Comparison of ENCODE assay signal across 21 cellular contexts in genomic region chr7:148717266-148717793, GRCh38. TPM values are rescaled to one million over a fixed set of nuclear protein-coding genes. Genes with fewer than 3 reads are reported as not detected.
DNase-seq lines count a peak whose midpoint lies in the region; ATAC-seq and TF ChIP-seq lines count a peak whose summit lies in the region.
"Had no signal": no experiment of that assay in that cellular context is flagged by ENCODE, and none has a peak within 500 bp of the region (broad histone marks: within the 10 kb centered on the region; RNA-seq: fewer than 3 reads in every experiment).

No MANE protein-coding gene starts in this region.

- CTCF ChIA-PET in PC-3 (lab: Charles Lee), result no interaction called here

- peak overlapping the region; percentile 79 for H3K27ac Mint-ChIP-seq in activated naive CD4-positive, alpha-beta T cell treated with anti-CD3 and anti-CD28 coated beads, Interleukin-2, amount 50 U/mL, for 24 hours
- no peak overlapping the region for H3K27ac Mint-ChIP-seq in activated naive CD4-positive, alpha-beta T cell treated with anti-CD3 and anti-CD28 coated beads, Interleukin-2, amount 50 U/mL, for 72 hours
- H3K27ac Mint-ChIP-seq: GM23338 had no signal

- H3F3A ChIP-seq in PC-3 (ENCODE audit: low read length, unreplicated experiment) (no peaks in the 10 kb centered on the region), smooth muscle cell (ENCODE audit: low read depth) (peaks cover 5% of the 10 kb centered on the region)

- WGBS in smooth muscle cell (ENCODE audit: low lambda C conversion rate), result 80% methylated on average over 12 of the region's 12 CpGs
- WGBS in sigmoid colon, 2 donors, result 97 to 98% methylated on average over 12 of the region's 12 CpGs

- POLR2A ChIA-PET in PC-3 (lab: Charles Lee; ENCODE audit: unreplicated experiment), result no interaction called here

- TF ChIP-seq POLR2A in sigmoid colon (IDR thresholded peaks at IDR 0.05), result no peak

- no peak for DNase-seq in activated naive CD4-positive, alpha-beta T cell treated with anti-CD3 and anti-CD28 coated beads, Interleukin-2, amount 50 U/mL, for 72 hours (ENCODE audit: low spot score in 2 of 2)
- DNase-seq in PC-3, result peak; percentile 61
- peak in 1 of 2 donors; percentile 15 for DNase-seq in foreskin keratinocyte
- DNase-seq in smooth muscle cell (lab: John Stamatoyannopoulos, UW; ENCODE audit: unreplicated experiment), result no peak
- no peak for DNase-seq in brain microvascular endothelial cell
- DNase-seq in DMS 273 treated with DMSO at 0.1 percent for 48 hours (lab: John Stamatoyannopoulos, UW), result no peak
- no peak for DNase-seq in sigmoid colon
- DNase-seq: AML-193, COR-L47, EL, NCI-H1105 treated with DMSO at 0.1 percent for 48 hours, NCI-H1694, NCI-H2227 treated with DMSO at 0.1 percent for 48 hours, NCI-H524 treated with DMSO at 0.1 percent for 48 hours had no signal

- H2AFZ ChIP-seq in PC-3 (ENCODE audit: low read length), result no peak overlapping the region
- H2AFZ ChIP-seq in smooth muscle cell (ENCODE audit: low read depth), result no peak overlapping the region
- H2AFZ ChIP-seq: GM23338 had no signal

- ATAC-seq in activated naive CD4-positive, alpha-beta T cell treated with anti-CD3 and anti-CD28 coated beads, Interleukin-2, amount 50 U/mL, for 72 hours, result no peak
- ATAC-seq in PC-3 (peak; percentile 33), foreskin keratinocyte (peak; percentile 28)
- ATAC-seq: GM12878, GM23338, Right ventricle myocardium inferior had no signal

- no TSS peak for BruUV-seq in PC-3 (replicated peaks; lab: Mats Ljungman, UMichigan)

- H3K9ac ChIP-seq in PC-3 (ENCODE audit: low read length), result no peak overlapping the region
- no peak overlapping the region for H3K9ac ChIP-seq in smooth muscle cell (ENCODE audit: low read depth)

- in situ Hi-C loops in brain microvascular endothelial cell (cut with HindIII; ENCODE audit: low pct_ligation_motif_present, low sequenced_read_pairs), result no loop called here

- H3K27ac ChIP-seq in PC-3 (ENCODE audit: low read length) (no peak overlapping the region), foreskin keratinocyte (no peak overlapping the region), smooth muscle cell (ENCODE audit: low read depth) (peak overlapping the region; percentile 48), brain microvascular endothelial cell (no peak overlapping the region), sigmoid colon (no peak overlapping the region)
- H3K27ac ChIP-seq: 22Rv1, C4-2B had no signal

- 0 out of 2 replicates have a peak, but pooled peaks cover 5% of the 10 kb centered on the region for H3K36me3 ChIP-seq in PC-3 (ENCODE audit: low read depth, low read length)
- H3K36me3 ChIP-seq in smooth muscle cell (ENCODE audit: low read depth), result no peaks in the 10 kb centered on the region
- no peaks in the 10 kb centered on the region for H3K36me3 ChIP-seq in brain microvascular endothelial cell (replicated peaks)
- no peaks in the 10 kb centered on the region for H3K36me3 ChIP-seq in sigmoid colon

- no peak for TF ChIP-seq CTCF in PC-3 (conservative IDR thresholded peaks at IDR 0.05; ENCODE audit: low read depth, low read length)
- TF ChIP-seq CTCF in foreskin keratinocyte (conservative IDR thresholded peaks at IDR 0.05), result no peak
- TF ChIP-seq CTCF in smooth muscle cell (IDR thresholded peaks at IDR 0.05; ENCODE audit: borderline replicate concordance, insufficient read depth, poor library complexity, severe bottlenecking), result no peak
- TF ChIP-seq CTCF in brain microvascular endothelial cell (IDR thresholded peaks at IDR 0.05; ENCODE audit: low read depth, low read length, missing control alignments), result no peak
- no peak for TF ChIP-seq CTCF in sigmoid colon (IDR thresholded peaks at IDR 0.05)

- no peaks in the 10 kb centered on the region for H3K27me3 Mint-ChIP-seq in activated naive CD4-positive, alpha-beta T cell treated with anti-CD3 and anti-CD28 coated beads, Interleukin-2, amount 50 U/mL, for 24 hours
- H3K27me3 Mint-ChIP-seq: IgD-negative memory B cell had no signal

- H3K4me3 Mint-ChIP-seq in activated naive CD4-positive, alpha-beta T cell treated with anti-CD3 and anti-CD28 coated beads, Interleukin-2, amount 50 U/mL, for 24 hours, result no peak overlapping the region
- H3K4me3 Mint-ChIP-seq: GM23338, IgD-negative memory B cell had no signal

- peaks cover 82% of the 10 kb centered on the region for H4K20me1 ChIP-seq in PC-3 (ENCODE audit: low read length)
- peaks cover 100% of the 10 kb centered on the region for H4K20me1 ChIP-seq in smooth muscle cell (ENCODE audit: low read depth)

- TF ChIP-seq EP300 in sigmoid colon (IDR thresholded peaks at IDR 0.05), result no peak

- H3K9me3 Mint-ChIP-seq in activated naive CD4-positive, alpha-beta T cell treated with anti-CD3 and anti-CD28 coated beads, Interleukin-2, amount 50 U/mL, for 24 hours, result no peaks in the 10 kb centered on the region
- peaks cover 0 to 4% of the 10 kb centered on the region in 2 donors for H3K9me3 Mint-ChIP-seq in activated naive CD4-positive, alpha-beta T cell treated with anti-CD3 and anti-CD28 coated beads, Interleukin-2, amount 50 U/mL, for 72 hours
- H3K9me3 Mint-ChIP-seq: GM23338, IgD-negative memory B cell had no signal

- H3K9me2 ChIP-seq in PC-3 (replicated peaks; ENCODE audit: low read length), result no peaks in the 10 kb centered on the region

- peaks cover 15% of the 10 kb centered on the region for H3K36me3 Mint-ChIP-seq in activated naive CD4-positive, alpha-beta T cell treated with anti-CD3 and anti-CD28 coated beads, Interleukin-2, amount 50 U/mL, for 24 hours
- peaks cover 4 to 29% of the 10 kb centered on the region in 2 donors for H3K36me3 Mint-ChIP-seq in activated naive CD4-positive, alpha-beta T cell treated with anti-CD3 and anti-CD28 coated beads, Interleukin-2, amount 50 U/mL, for 72 hours

- H3K9me3 ChIP-seq in PC-3 (ENCODE audit: low read length) (no peaks in the 10 kb centered on the region), smooth muscle cell (replicated peaks; ENCODE audit: low read depth) (no peaks in the 10 kb centered on the region), sigmoid colon (no peaks in the 10 kb centered on the region)

- peaks cover 94% of the 10 kb centered on the region for H3K4me1 Mint-ChIP-seq in activated naive CD4-positive, alpha-beta T cell treated with anti-CD3 and anti-CD28 coated beads, Interleukin-2, amount 50 U/mL, for 24 hours

- H3K4me1 ChIP-seq in PC-3 (ENCODE audit: insufficient read depth, low read length) (peaks cover 26% of the 10 kb centered on the region), foreskin keratinocyte (peaks cover 25% of the 10 kb centered on the region), smooth muscle cell (ENCODE audit: low read depth) (no peaks in the 10 kb centered on the region), sigmoid colon (peaks cover 0 to 94% (median 66%) of the 10 kb centered on the region in 4 donors)

- intact Hi-C loops in PC-3 (cut with micrococcal nuclease), result no loop called here
- intact Hi-C loops in sigmoid colon (cut with DNase I), result no loop called here

- H3K79me2 ChIP-seq in PC-3 (ENCODE audit: low read length) (peaks cover 100% of the 10 kb centered on the region), smooth muscle cell (ENCODE audit: low read depth) (peaks cover 100% of the 10 kb centered on the region)

- H3K27me3 ChIP-seq in PC-3 (ENCODE audit: low read length) (no peaks in the 10 kb centered on the region), foreskin keratinocyte (no peaks in the 10 kb centered on the region), smooth muscle cell (ENCODE audit: low read depth) (no peaks in the 10 kb centered on the region), brain microvascular endothelial cell (replicated peaks) (no peaks in the 10 kb centered on the region), sigmoid colon (no peaks in the 10 kb centered on the region)

- H3K4me2 ChIP-seq in PC-3 (ENCODE audit: low read length), result peak overlapping the region; percentile 26
- no peak overlapping the region for H3K4me2 ChIP-seq in smooth muscle cell
- H3K4me2 ChIP-seq: GM23338 had no signal

- H3K4me3 ChIP-seq in PC-3 (ENCODE audit: low read length) (no peak overlapping the region), smooth muscle cell (no peak overlapping the region), brain microvascular endothelial cell (ENCODE audit: low read depth, low read length) (no peak overlapping the region), sigmoid colon (no peak overlapping the region)
- H3K4me3 ChIP-seq: GM12878, GM23338 had no signal

RNA-seq across cellular contexts. Expression of gene CUL1, which starts 18.6 kb away (rescaled TPM):
- total RNA-seq in activated naive CD4-positive, alpha-beta T cell treated with anti-CD3 and anti-CD28 coated beads, Interleukin-2, amount 50 U/mL, for 72 hours, result 10 to 100 TPM; 52.1 to 80.0 TPM
- total RNA-seq in PC-3 (2014; rRNA removed) (38.0 and 43.6 TPM in 2 replicates), foreskin keratinocyte (58.8 and 63.3 TPM in 2 replicates), smooth muscle cell (44.8 and 58.1 TPM in 2 replicates), sigmoid colon (10 to 100 TPM; 53.9 to 72.8 (median 65.3) TPM)
- polyA plus RNA-seq in foreskin keratinocyte (27.4 and 32.7 TPM in 2 replicates), smooth muscle cell (34.3 and 38.2 TPM in 2 replicates), sigmoid colon (10 to 100 TPM; 24.0 to 28.7 (median 27.7) TPM)

Comparison
In these comparisons a context has a peak if more than half of its experiments do, and no peak if none do; other contexts are left out.
1. ATAC-seq: peak in PC-3 (single experiment) and foreskin keratinocyte (single experiment); none in activated naive CD4-positive, alpha-beta T cell treated with anti-CD3 and anti-CD28 coated beads, Interleukin-2, amount 50 U/mL, for 72 hours (0 of 2).